ENCODE assay signal across 19 cellular contexts in the genomic region with DNA sequence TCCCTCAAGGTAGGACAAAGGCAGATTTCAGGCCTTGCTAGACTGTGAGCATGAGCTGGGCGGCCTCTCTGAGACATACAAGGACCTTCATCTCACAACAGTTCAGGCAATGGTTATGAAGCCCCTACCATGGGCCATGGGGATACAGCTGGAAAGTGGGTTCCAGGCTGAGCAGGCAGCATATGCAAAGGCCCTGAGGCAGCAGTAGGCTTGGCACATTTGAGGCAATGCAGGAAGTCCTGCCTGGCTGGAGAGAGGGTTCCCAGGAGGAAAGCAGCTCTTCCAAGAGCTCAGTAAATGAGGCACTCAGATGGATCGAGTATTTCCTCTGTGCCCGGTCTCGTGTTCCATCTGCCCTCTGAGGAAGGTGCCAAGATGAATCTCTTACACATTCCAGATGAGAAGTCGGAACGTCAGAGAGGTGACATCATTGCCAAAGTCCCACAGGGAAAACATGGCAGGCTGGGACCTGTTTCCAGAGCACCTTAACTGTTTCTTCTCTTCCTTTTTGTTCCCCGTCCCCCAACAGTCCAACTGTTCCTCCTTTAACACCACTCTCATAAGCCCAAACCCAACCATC.
"Had no signal": no experiment of that assay in that cellular context is flagged by ENCODE, and none has a peak within 500 bp of the region (broad histone marks: within the 10 kb centered on the region; RNA-seq: fewer than 3 reads in every experiment).

No MANE protein-coding gene starts in this region.

- DNase-seq: activated B cell treated with CpG ODN at 0.5 μM for 24 hours; activated CD4-positive, alpha-beta memory T cell treated with anti-CD3 and anti-CD28 coated beads, Interleukin-2, amount 10 ng/mL, durations not matched to agents 7 days and 5 days; activated CD4-positive, alpha-beta T cell treated with anti-CD3 and anti-CD28 coated beads for 4 hours; activated naive CD4-positive, alpha-beta T cell treated with anti-CD3 and anti-CD28 coated beads, Interleukin-2, amount 10 ng/mL, durations not matched to agents 7 days and 5 days; activated T-cell treated with anti-CD3 and anti-CD28 coated beads, Interleukin-2, amount 50 U/mL, for 1 hour; aorta; brain microvascular endothelial cell; stimulated activated CD4-positive, alpha-beta T cell treated with anti-CD3 and anti-CD28 coated beads, Interleukin-12 subunit alpha, Interleukin-12 subunit beta, amount 100 ng/mL, for 4 hours; stimulated activated CD4-positive, alpha-beta T cell treated with anti-CD3 and anti-CD28 coated beads, Interleukin-1b, Interleukin-23, amount 100 ng/mL, for 48 hours; stimulated activated CD8-positive, alpha-beta memory T cell treated with anti-CD3 and anti-CD28 coated beads, Interleukin-4, amount 100 ng/mL, for 48 hours; stimulated activated naive CD4-positive, alpha-beta T cell; T-helper 1 cell; T-helper 9 cell; thyroid gland had no signal

- H3K27ac ChIP-seq: brain microvascular endothelial cell, coronary artery, esophagus muscularis mucosa, thyroid gland had no signal

- H3K4me1 Mint-ChIP-seq: activated B cell treated with CpG ODN at 0.5 μM for 24 hours; activated CD4-positive, alpha-beta memory T cell treated with anti-CD3 and anti-CD28 coated beads, Interleukin-2, amount 10 ng/mL, durations not matched to agents 7 days and 5 days; activated naive CD4-positive, alpha-beta T cell treated with anti-CD3 and anti-CD28 coated beads, Interleukin-2, amount 10 ng/mL, durations not matched to agents 7 days and 5 days had no signal

- H3K27me3 Mint-ChIP-seq: activated B cell treated with CpG ODN at 0.5 μM for 24 hours; activated CD4-positive, alpha-beta memory T cell treated with anti-CD3 and anti-CD28 coated beads, Interleukin-2, amount 10 ng/mL, durations not matched to agents 7 days and 5 days; activated naive CD4-positive, alpha-beta T cell treated with anti-CD3 and anti-CD28 coated beads, Interleukin-2, amount 10 ng/mL, durations not matched to agents 7 days and 5 days had no signal

- H3K9me3 ChIP-seq: esophagus muscularis mucosa, thyroid gland had no signal

- H3K4me3 Mint-ChIP-seq: activated B cell treated with CpG ODN at 0.5 μM for 24 hours; activated CD4-positive, alpha-beta memory T cell treated with anti-CD3 and anti-CD28 coated beads, Interleukin-2, amount 10 ng/mL, durations not matched to agents 7 days and 5 days; activated naive CD4-positive, alpha-beta T cell treated with anti-CD3 and anti-CD28 coated beads, Interleukin-2, amount 10 ng/mL, durations not matched to agents 7 days and 5 days; nephron had no signal

- H3K27ac Mint-ChIP-seq: activated B cell treated with CpG ODN at 0.5 μM for 24 hours; activated CD4-positive, alpha-beta memory T cell treated with anti-CD3 and anti-CD28 coated beads, Interleukin-2, amount 10 ng/mL, durations not matched to agents 7 days and 5 days; activated naive CD4-positive, alpha-beta T cell treated with anti-CD3 and anti-CD28 coated beads, Interleukin-2, amount 10 ng/mL, durations not matched to agents 7 days and 5 days; activated T-helper 2 cell treated with anti-CD3 and anti-CD28 coated beads, Interferon-gamma antibody, Interleukin-2, Interleukin-4, amounts not matched to agents 10 μg/mL and 5 μg/mL and 100 μg/mL, durations not matched to agents 14 hours and 24 hours and 36 hours; progenitor cell of endocrine pancreas had no signal

- H3K36me3 Mint-ChIP-seq: activated naive CD4-positive, alpha-beta T cell treated with anti-CD3 and anti-CD28 coated beads, Interleukin-2, amount 10 ng/mL, durations not matched to agents 7 days and 5 days had no signal

- H3K9me3 Mint-ChIP-seq: activated B cell treated with CpG ODN at 0.5 μM for 24 hours; activated naive CD4-positive, alpha-beta T cell treated with anti-CD3 and anti-CD28 coated beads, Interleukin-2, amount 10 ng/mL, durations not matched to agents 7 days and 5 days; activated T-helper 2 cell treated with anti-CD3 and anti-CD28 coated beads, Interferon-gamma antibody, Interleukin-2, Interleukin-4, amounts not matched to agents 10 μg/mL and 5 μg/mL and 100 μg/mL, durations not matched to agents 14 hours and 24 hours and 36 hours; nephron had no signal

- H3K4me1 ChIP-seq: thyroid gland had no signal

- H3K4me3 ChIP-seq: coronary artery, esophagus muscularis mucosa, thyroid gland had no signal

- H3K36me3 ChIP-seq: brain microvascular endothelial cell, esophagus muscularis mucosa, thyroid gland had no signal

- H3K27me3 ChIP-seq: thyroid gland had no signal
